In genomic region chr16:678858-679807, GRCh38 we compare ENCODE assay signal across 8 cellular contexts. TPM values are rescaled to one million over a fixed set of nuclear protein-coding genes. Genes with fewer than 3 reads are reported as not detected.
DNase-seq lines count a peak whose midpoint lies in the region; ATAC-seq and TF ChIP-seq lines count a peak whose summit lies in the region.

No MANE protein-coding gene starts in this region.

- TF ChIP-seq RAD21 in neural cell (conservative IDR thresholded peaks at IDR 0.05): no peak

- no peaks in the 10 kb centered on the region; the same call in 1 of the 3 replicates for H3K9me3 Mint-ChIP-seq in GM23338
- H3K9me3 Mint-ChIP-seq in activated T-cell treated with anti-CD3 and anti-CD28 coated beads, Interleukin-2, amount 50 U/mL, for 72 hours: no peaks in the 10 kb centered on the region

- intact Hi-C loops in upper lobe of right lung (cut with DNase I): no loop called here

- H3K4me3 Mint-ChIP-seq in GM23338: peak overlapping the region; percentile 74
- H3K4me3 Mint-ChIP-seq in activated T-cell treated with anti-CD3 and anti-CD28 coated beads, Interleukin-2, amount 50 U/mL, for 72 hours: peak overlapping the region; percentile 81 to 89

- no peaks in the 10 kb centered on the region for H3K27me3 ChIP-seq in BE2C
- no peaks in the 10 kb centered on the region for H3K27me3 ChIP-seq in GM23338 (ENCODE audit: insufficient read depth)
- peaks cover 3% of the 10 kb centered on the region for H3K27me3 ChIP-seq in neural cell (ENCODE audit: insufficient read depth, low read depth, low read length)
- no peaks in the 10 kb centered on the region for H3K27me3 ChIP-seq in upper lobe of right lung

- DNase-seq in BE2C: peak; percentile 90
- peak; percentile 82 for DNase-seq in GM23338 (ENCODE audit: low spot score)
- peak; percentile 50 to 83 for DNase-seq in NCI-H526 (lab: John Stamatoyannopoulos, UW)
- peak; percentile 61 to 73 for DNase-seq in activated T-cell treated with anti-CD3 and anti-CD28 coated beads, Interleukin-2, amount 50 U/mL, for 72 hours
- DNase-seq in fibroblast of villous mesenchyme (ENCODE audit: low read depth): peak; percentile 56
- DNase-seq in upper lobe of right lung: peak; percentile 86

- H3K36me3 Mint-ChIP-seq in GM23338 (ENCODE audit: low read depth): peaks cover 24% of the 10 kb centered on the region
- peaks cover 0 to 5% of the 10 kb centered on the region in 2 donors for H3K36me3 Mint-ChIP-seq in activated T-cell treated with anti-CD3 and anti-CD28 coated beads, Interleukin-2, amount 50 U/mL, for 72 hours (ENCODE audit: insufficient read depth in 2 of 2)

- H4K20me1 ChIP-seq in GM23338 (replicated peaks; ENCODE audit: insufficient read depth) (peaks cover 14% of the 10 kb centered on the region; the same call in 1 of the 2 replicates), neural cell (ENCODE audit: insufficient read depth) (peaks cover 6% of the 10 kb centered on the region)

- H3K27me3 Mint-ChIP-seq in GM23338 (ENCODE audit: insufficient read depth, low read depth, poor library complexity): peaks cover 28% of the 10 kb centered on the region
- H3K27me3 Mint-ChIP-seq in activated T-cell treated with anti-CD3 and anti-CD28 coated beads, Interleukin-2, amount 50 U/mL, for 72 hours (ENCODE audit: low read depth): no peaks in the 10 kb centered on the region

- H3F3A ChIP-seq in GM23338 (replicated peaks; ENCODE audit: low read depth): peaks cover 33% of the 10 kb centered on the region
- no peaks in the 10 kb centered on the region for H3F3A ChIP-seq in neural cell (ENCODE audit: insufficient read depth, low read length, poor library complexity, severe bottlenecking)

- H3K36me3 ChIP-seq in BE2C (peaks cover 30% of the 10 kb centered on the region), GM23338 (ENCODE audit: insufficient read depth) (no peaks in the 10 kb centered on the region; the same call in 1 of the 2 replicates), neural cell (ENCODE audit: insufficient read depth, low read length) (no peaks in the 10 kb centered on the region), upper lobe of right lung (peaks cover 17% of the 10 kb centered on the region)

- H3K4me1 ChIP-seq in BE2C (peaks cover 14% of the 10 kb centered on the region), GM23338 (ENCODE audit: insufficient read depth) (peaks cover 16% of the 10 kb centered on the region; the same call in 1 of the 2 replicates), upper lobe of right lung (peaks cover 31% of the 10 kb centered on the region)

- H3K9me3 ChIP-seq in BE2C (no peaks in the 10 kb centered on the region), neural cell (ENCODE audit: low read length) (no peaks in the 10 kb centered on the region), upper lobe of right lung (no peaks in the 10 kb centered on the region)

- H3K27ac Mint-ChIP-seq in GM23338: peak overlapping the region; percentile 59; the same call in 1 of the 2 replicates
- H3K27ac Mint-ChIP-seq in activated T-cell treated with anti-CD3 and anti-CD28 coated beads, Interleukin-2, amount 50 U/mL, for 72 hours: no peak overlapping the region

- H3K79me2 ChIP-seq in GM23338 (replicated peaks; ENCODE audit: insufficient read depth): peaks cover 9% of the 10 kb centered on the region; the same call in 1 of the 2 replicates
- H3K79me2 ChIP-seq in neural cell (replicated peaks; ENCODE audit: insufficient read depth, low read length): peaks cover 20% of the 10 kb centered on the region

- peaks cover 32% of the 10 kb centered on the region for H3K4me1 Mint-ChIP-seq in GM23338
- H3K4me1 Mint-ChIP-seq in activated T-cell treated with anti-CD3 and anti-CD28 coated beads, Interleukin-2, amount 50 U/mL, for 72 hours (ENCODE audit: low read depth): peaks cover 35% of the 10 kb centered on the region

- 0 out of 2 replicates have a peak overlapping the region, but pooled peaks have one; percentile 59 for H2AFZ ChIP-seq in GM23338
- H2AFZ ChIP-seq in neural cell (ENCODE audit: low read depth, low read length): no peak overlapping the region

- H3K4me2 ChIP-seq in GM23338 (peak overlapping the region; percentile 83), neural cell (ENCODE audit: low read length) (no peak overlapping the region)

- peak; percentile 11 for ATAC-seq in GM23338
- peak; percentile 16 to 30 for ATAC-seq in activated T-cell treated with anti-CD3 and anti-CD28 coated beads, Interleukin-2, amount 50 U/mL, for 72 hours (replicated peaks in 1 of 2)
- ATAC-seq in upper lobe of right lung: peak; percentile 13
- ATAC-seq in GM21717 (IDR thresholded peaks at IDR 0.05; ENCODE audit: unreplicated experiment): no peak

- TF ChIP-seq CTCF in BE2C (IDR thresholded peaks at IDR 0.05; ENCODE audit: low read depth, low read length) (no peak), GM23338 (conservative IDR thresholded peaks at IDR 0.05; ENCODE audit: low read depth in 2 of 2) (no peak; a peak in 1 of 4 replicates), fibroblast of villous mesenchyme (IDR thresholded peaks at IDR 0.05; ENCODE audit: insufficient read depth, low read depth, low read length) (no peak), neural cell (IDR thresholded peaks at IDR 0.05; ENCODE audit: poor library complexity, severe bottlenecking) (no peak), upper lobe of right lung (IDR thresholded peaks at IDR 0.05) (no peak)

- peak overlapping the region; percentile 44 for H3K9ac ChIP-seq in neural cell (ENCODE audit: low read length)

- H3K27ac ChIP-seq in GM23338 (ENCODE audit: low read depth): no peak overlapping the region
- H3K27ac ChIP-seq in neural cell (ENCODE audit: low read length): peak overlapping the region; percentile 24
- peak overlapping the region; percentile 77 for H3K27ac ChIP-seq in upper lobe of right lung

- TF ChIP-seq EP300 in neural cell (conservative IDR thresholded peaks at IDR 0.05; ENCODE audit: poor library complexity, severe bottlenecking): no peak

- no peaks in the 10 kb centered on the region for H3K9me2 ChIP-seq in GM23338 (ENCODE audit: insufficient read depth)
- no peaks in the 10 kb centered on the region for H3K9me2 ChIP-seq in neural cell (ENCODE audit: insufficient read depth, low read length)

- H3K4me3 ChIP-seq in BE2C (ENCODE audit: low read depth, low read length): peak overlapping the region; percentile 58
- H3K4me3 ChIP-seq in GM23338: peak overlapping the region; percentile 65
- H3K4me3 ChIP-seq in fibroblast of villous mesenchyme (ENCODE audit: low read depth, low read length): peak overlapping the region; percentile 67
- H3K4me3 ChIP-seq in neural cell (ENCODE audit: low read length): peak overlapping the region; percentile 70
- peak overlapping the region; percentile 70 for H3K4me3 ChIP-seq in upper lobe of right lung

TF ChIP-seq in neural cell, 6 proteins besides CTCF, POLR2A, EP300 and RAD21 (continues in another document):
- TF ChIP-seq EZH2 (IDR thresholded peaks at IDR 0.05; ENCODE audit: borderline replicate concordance, insufficient read depth, low read length, poor library complexity, severe bottlenecking) (no peak), MXI1 (conservative IDR thresholded peaks at IDR 0.05; ENCODE audit: poor library complexity, severe bottlenecking) (no peak), TAF1 (IDR thresholded peaks at IDR 0.05; ENCODE audit: low read depth) (no peak)

RNA-seq across cellular contexts. Expression of gene STUB1, which starts 1.1 kb away (rescaled TPM):
- 418 TPM for polyA plus RNA-seq in BE2C (2012; ENCODE audit: insufficient read depth, insufficient read length, low read depth)
- 108 and 123 TPM in 2 replicates for total RNA-seq in GM23338 (2014; rRNA removed; shearing (Covaris generic))
- 91.7 and 107 TPM in 2 replicates for polyA plus RNA-seq in GM23338 (2016; fragmentation: Nextera tagmentation; extraction: Ambion mirVana)
- total RNA-seq in activated T-cell treated with anti-CD3 and anti-CD28 coated beads, Interleukin-2, amount 50 U/mL, for 72 hours: 10 to 100 TPM; 53.6 to 70.4 TPM
- 100 and 113 TPM in 2 replicates for total RNA-seq in fibroblast of villous mesenchyme
- polyA plus RNA-seq in neural cell: 120 and 151 TPM in 2 replicates
- 60.4 and 67.1 TPM in 2 replicates for polyA minus RNA-seq in neural cell
- total RNA-seq in upper lobe of right lung: 98.9 TPM

RNA-seq across cellular contexts. Expression of gene RHBDL1, which starts 3.7 kb away (rescaled TPM):
- polyA plus RNA-seq in BE2C (2012; ENCODE audit: insufficient read depth, insufficient read length, low read depth): 2.8 TPM
- total RNA-seq in GM23338 (2014; rRNA removed; shearing (Covaris generic)): 10.1 and 11.5 TPM in 2 replicates
- polyA plus RNA-seq in GM23338 (2016; fragmentation: Nextera tagmentation; extraction: Ambion mirVana) (8.4 and 9.2 TPM in 2 replicates), neural cell (7.2 and 10.8 TPM in 2 replicates)
- 1 to 10 TPM; 3.5 to 5.8 TPM for total RNA-seq in activated T-cell treated with anti-CD3 and anti-CD28 coated beads, Interleukin-2, amount 50 U/mL, for 72 hours
- total RNA-seq in fibroblast of villous mesenchyme (1.3 and 1.9 TPM in 2 replicates), upper lobe of right lung (2.0 TPM)
- polyA minus RNA-seq in neural cell: 0.97 and 1.3 TPM in 2 replicates

RNA-seq across cellular contexts. Expression of gene JMJD8, which starts 5.0 kb away (rescaled TPM):
- polyA plus RNA-seq in BE2C (2012; ENCODE audit: insufficient read depth, insufficient read length, low read depth): 327 TPM
- 79.3 and 82.5 TPM in 2 replicates for total RNA-seq in GM23338 (2014; rRNA removed; shearing (Covaris generic))
- polyA plus RNA-seq in GM23338 (2016; fragmentation: Nextera tagmentation; extraction: Ambion mirVana): 43.1 and 48.5 TPM in 2 replicates
- 10 to 100 TPM; 15.7 to 20.7 TPM for total RNA-seq in activated T-cell treated with anti-CD3 and anti-CD28 coated beads, Interleukin-2, amount 50 U/mL, for 72 hours
- total RNA-seq in fibroblast of villous mesenchyme: 35.4 and 36.3 TPM in 2 replicates
- polyA plus RNA-seq in neural cell: 44.7 and 51.6 TPM in 2 replicates
- 19.4 and 23.6 TPM in 2 replicates for polyA minus RNA-seq in neural cell
- total RNA-seq in upper lobe of right lung: 51.3 TPM

RNA-seq across cellular contexts. Expression of gene WDR24, which starts 11.1 kb away (rescaled TPM):
- polyA plus RNA-seq in BE2C (2012; ENCODE audit: insufficient read depth, insufficient read length, low read depth): 67.0 TPM
- 11.5 and 15.8 TPM in 2 replicates for total RNA-seq in GM23338 (2014; rRNA removed; shearing (Covaris generic))
- polyA plus RNA-seq in GM23338 (2016; fragmentation: Nextera tagmentation; extraction: Ambion mirVana): 7.2 and 8.0 TPM in 2 replicates
- 10 to 100 TPM; 20.5 to 22.9 TPM for total RNA-seq in activated T-cell treated with anti-CD3 and anti-CD28 coated beads, Interleukin-2, amount 50 U/mL, for 72 hours
- total RNA-seq in fibroblast of villous mesenchyme: 8.2 and 9.0 TPM in 2 replicates
- 23.0 and 28.8 TPM in 2 replicates for polyA plus RNA-seq in neural cell
- polyA minus RNA-seq in neural cell: 12.4 and 12.6 TPM in 2 replicates
- 12.9 TPM for total RNA-seq in upper lobe of right lung

RNA-seq across cellular contexts. Expression of gene RHOT2, which starts 11.2 kb away (rescaled TPM):
- polyA plus RNA-seq in BE2C (2012; ENCODE audit: insufficient read depth, insufficient read length, low read depth): 535 TPM
- 93.8 and 129 TPM in 2 replicates for total RNA-seq in GM23338 (2014; rRNA removed; shearing (Covaris generic))
- polyA plus RNA-seq in GM23338 (2016; fragmentation: Nextera tagmentation; extraction: Ambion mirVana): 159 and 163 TPM in 2 replicates
- 100 to 1,000 TPM; 110 to 115 TPM for total RNA-seq in activated T-cell treated with anti-CD3 and anti-CD28 coated beads, Interleukin-2, amount 50 U/mL, for 72 hours
- total RNA-seq in fibroblast of villous mesenchyme: 44.0 and 53.1 TPM in 2 replicates
- 132 and 192 TPM in 2 replicates for polyA plus RNA-seq in neural cell
- 42.5 and 55.3 TPM in 2 replicates for polyA minus RNA-seq in neural cell
- 92.5 TPM for total RNA-seq in upper lobe of right lung
